ENCODE assay signal across 30 cellular contexts in the genomic region with DNA sequence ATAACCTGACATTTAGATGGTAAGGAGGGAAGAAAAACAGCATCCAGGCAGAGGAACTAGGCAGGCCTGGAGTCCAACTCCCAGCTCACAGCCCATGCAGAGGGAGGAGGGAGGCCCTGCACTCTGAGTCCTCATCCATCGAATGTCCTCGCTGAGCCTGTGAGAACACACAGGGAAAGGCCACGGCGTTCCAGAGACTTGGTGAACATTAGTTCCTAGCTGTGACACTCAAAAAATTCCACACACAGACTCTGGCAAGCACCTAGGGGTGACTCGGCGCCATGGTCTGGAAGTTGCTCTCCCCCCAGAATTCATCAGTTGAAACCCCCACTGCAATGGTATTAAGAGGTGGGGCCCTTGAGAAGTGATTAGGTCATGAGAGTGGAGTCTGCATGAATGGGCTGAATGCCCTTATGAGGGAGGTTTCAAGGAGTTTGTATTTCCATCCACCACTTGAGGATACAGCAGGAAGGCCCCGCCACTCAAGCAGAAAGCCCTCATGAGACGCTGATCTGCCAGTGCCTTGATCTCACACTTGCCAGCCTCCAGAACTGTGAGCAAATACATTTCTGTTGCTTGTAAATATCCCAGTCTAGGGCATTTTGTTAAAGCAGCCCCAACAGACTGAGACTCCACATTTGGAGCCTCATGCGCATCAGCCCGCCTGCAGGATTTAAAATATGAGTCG.
"Had no signal": no experiment of that assay in that cellular context is flagged by ENCODE, and none has a peak within 500 bp of the region (broad histone marks: within the 10 kb centered on the region; RNA-seq: fewer than 3 reads in every experiment).

No MANE protein-coding gene starts in this region.

- H3K9me3 Mint-ChIP-seq: activated CD4-positive, alpha-beta memory T cell treated with anti-CD3 and anti-CD28 coated beads for 36 hours; activated CD4-positive, alpha-beta T cell treated with anti-CD3 and anti-CD28 coated beads, Interleukin-2, amount 10 ng/mL, durations not matched to agents 24 days and 14 days; activated naive CD4-positive, alpha-beta T cell treated with anti-CD3 and anti-CD28 coated beads for 36 hours; activated naive CD8-positive, alpha-beta T cell treated with anti-CD3 and anti-CD28 coated beads for 36 hours; activated T-helper 1 cell treated with anti-CD3 and anti-CD28 coated beads, Interleukin-12 subunit alpha, Interleukin-12 subunit beta, Interleukin-2, Interleukin-4 antibody, amounts not matched to agents 30 ng/mL and 10 ng/mL and 1 ng/mL, durations not matched to agents 14 hours and 24 hours and 36 hours; dendritic cell treated with granulocyte-macrophage colony-stimulating factor and Interleukin-4, amounts not matched to agents 40 ng/mL and 50 ng/mL, for 4 days; stimulated activated effector memory CD8-positive, alpha-beta T cell treated with anti-CD3 and anti-CD28 coated beads, Interleukin-12 subunit alpha, Interleukin-12 subunit beta, amount 100 ng/mL, for 72 hours; stimulated activated naive CD8-positive, alpha-beta T cell treated with anti-CD3 and anti-CD28 coated beads, Interleukin-15, amount 100 ng/mL, for 72 hours had no signal

- H3K36me3 ChIP-seq: adrenal gland, right lobe of liver had no signal

- DNase-seq: activated CD4-positive, alpha-beta memory T cell treated with anti-CD3 and anti-CD28 coated beads for 36 hours; activated CD4-positive, alpha-beta T cell treated with anti-CD3 and anti-CD28 coated beads, Interleukin-2, amount 10 ng/mL, durations not matched to agents 24 days and 14 days; activated CD8-positive, alpha-beta memory T cell treated with anti-CD3 and anti-CD28 coated beads, Interleukin-2, amount 50 U/mL, for 4 hours; activated effector memory CD4-positive, alpha-beta T cell treated with anti-CD3 and anti-CD28 coated beads, Interleukin-2, amount 50 U/mL, for 16 hours; activated naive CD4-positive, alpha-beta T cell treated with anti-CD3 and anti-CD28 coated beads for 36 hours; activated naive CD8-positive, alpha-beta T cell treated with anti-CD3 and anti-CD28 coated beads for 36 hours; activated T-cell treated with anti-CD3 and anti-CD28 coated beads, Interleukin-2, amount 50 U/mL, for 1 hour; adrenal gland; aorta; body of pancreas; caudate nucleus; endodermal cell; foreskin fibroblast; heart left ventricle; left ventricle myocardium inferior; mammary epithelial cell; midbrain; naive thymus-derived CD4-positive, alpha-beta T cell; right lobe of liver; stimulated activated CD4-positive, alpha-beta T cell treated with anti-CD3 and anti-CD28 coated beads, Interleukin-4, amount 100 ng/mL, for 24 hours; stimulated activated naive CD8-positive, alpha-beta T cell treated with anti-CD3 and anti-CD28 coated beads, Interleukin-15, amount 100 ng/mL, for 72 hours; substantia nigra; WERI-Rb-1 had no signal

- ATAC-seq: activated CD4-positive, CD25-positive, alpha-beta regulatory T cell treated with anti-CD3 and anti-CD28 coated beads, Interleukin-2, amount 50 U/mL, for 24 hours; body of pancreas; esophagus mucosa; heart left ventricle; naive thymus-derived CD4-positive, alpha-beta T cell; right lobe of liver; stimulated activated effector memory CD8-positive, alpha-beta T cell treated with anti-CD3 and anti-CD28 coated beads, Interleukin-12 subunit alpha, Interleukin-12 subunit beta, amount 100 ng/mL, for 72 hours; stimulated activated naive CD8-positive, alpha-beta T cell treated with anti-CD3 and anti-CD28 coated beads, Interleukin-15, amount 100 ng/mL, for 72 hours had no signal

- H3K4me3 Mint-ChIP-seq: activated CD4-positive, alpha-beta memory T cell treated with anti-CD3 and anti-CD28 coated beads for 36 hours; activated CD4-positive, alpha-beta T cell treated with anti-CD3 and anti-CD28 coated beads, Interleukin-2, amount 10 ng/mL, durations not matched to agents 24 days and 14 days; activated naive CD4-positive, alpha-beta T cell treated with anti-CD3 and anti-CD28 coated beads for 36 hours; activated naive CD8-positive, alpha-beta T cell treated with anti-CD3 and anti-CD28 coated beads for 36 hours; activated T-helper 1 cell treated with anti-CD3 and anti-CD28 coated beads, Interleukin-12 subunit alpha, Interleukin-12 subunit beta, Interleukin-2, Interleukin-4 antibody, amounts not matched to agents 30 ng/mL and 10 ng/mL and 1 ng/mL, durations not matched to agents 14 hours and 24 hours and 36 hours; dendritic cell treated with granulocyte-macrophage colony-stimulating factor and Interleukin-4, amounts not matched to agents 40 ng/mL and 50 ng/mL, for 4 days; endodermal cell; naive thymus-derived CD4-positive, alpha-beta T cell; stimulated activated effector memory CD8-positive, alpha-beta T cell treated with anti-CD3 and anti-CD28 coated beads, Interleukin-12 subunit alpha, Interleukin-12 subunit beta, amount 100 ng/mL, for 72 hours; stimulated activated naive CD8-positive, alpha-beta T cell treated with anti-CD3 and anti-CD28 coated beads, Interleukin-15, amount 100 ng/mL, for 72 hours had no signal

- H3K36me3 Mint-ChIP-seq: stimulated activated effector memory CD8-positive, alpha-beta T cell treated with anti-CD3 and anti-CD28 coated beads, Interleukin-12 subunit alpha, Interleukin-12 subunit beta, amount 100 ng/mL, for 72 hours had no signal

- H3K9me3 ChIP-seq: adrenal gland, body of pancreas, heart left ventricle, left ventricle myocardium inferior, right lobe of liver had no signal

- H3K4me3 ChIP-seq: adrenal gland, body of pancreas, heart left ventricle, left ventricle myocardium inferior, right lobe of liver had no signal

- H3K4me1 ChIP-seq: adrenal gland, body of pancreas, heart left ventricle, left ventricle myocardium inferior, right lobe of liver had no signal

- FAIRE-seq: islet of Langerhans, TTC549 had no signal

- H3K4me1 Mint-ChIP-seq: activated CD4-positive, alpha-beta T cell treated with anti-CD3 and anti-CD28 coated beads, Interleukin-2, amount 10 ng/mL, durations not matched to agents 24 days and 14 days; activated naive CD8-positive, alpha-beta T cell treated with anti-CD3 and anti-CD28 coated beads for 36 hours; endodermal cell; stimulated activated effector memory CD8-positive, alpha-beta T cell treated with anti-CD3 and anti-CD28 coated beads, Interleukin-12 subunit alpha, Interleukin-12 subunit beta, amount 100 ng/mL, for 72 hours; stimulated activated naive CD8-positive, alpha-beta T cell treated with anti-CD3 and anti-CD28 coated beads, Interleukin-15, amount 100 ng/mL, for 72 hours had no signal

- H3K27me3 ChIP-seq: adrenal gland, body of pancreas, heart left ventricle, right lobe of liver had no signal

- H3K27me3 Mint-ChIP-seq: activated CD4-positive, alpha-beta memory T cell treated with anti-CD3 and anti-CD28 coated beads for 36 hours; activated CD4-positive, alpha-beta T cell treated with anti-CD3 and anti-CD28 coated beads, Interleukin-2, amount 10 ng/mL, durations not matched to agents 24 days and 14 days; activated naive CD8-positive, alpha-beta T cell treated with anti-CD3 and anti-CD28 coated beads for 36 hours; dendritic cell treated with granulocyte-macrophage colony-stimulating factor and Interleukin-4, amounts not matched to agents 40 ng/mL and 50 ng/mL, for 4 days; naive thymus-derived CD4-positive, alpha-beta T cell; stimulated activated naive CD8-positive, alpha-beta T cell treated with anti-CD3 and anti-CD28 coated beads, Interleukin-15, amount 100 ng/mL, for 72 hours had no signal

- H3K27ac Mint-ChIP-seq: activated CD4-positive, alpha-beta memory T cell treated with anti-CD3 and anti-CD28 coated beads for 36 hours; activated CD4-positive, alpha-beta T cell treated with anti-CD3 and anti-CD28 coated beads, Interleukin-2, amount 10 ng/mL, durations not matched to agents 24 days and 14 days; activated naive CD4-positive, alpha-beta T cell treated with anti-CD3 and anti-CD28 coated beads for 36 hours; activated naive CD8-positive, alpha-beta T cell treated with anti-CD3 and anti-CD28 coated beads for 36 hours; activated T-helper 1 cell treated with anti-CD3 and anti-CD28 coated beads, Interleukin-12 subunit alpha, Interleukin-12 subunit beta, Interleukin-2, Interleukin-4 antibody, amounts not matched to agents 30 ng/mL and 10 ng/mL and 1 ng/mL, durations not matched to agents 14 hours and 24 hours and 36 hours; dendritic cell treated with granulocyte-macrophage colony-stimulating factor and Interleukin-4, amounts not matched to agents 40 ng/mL and 50 ng/mL, for 4 days; endodermal cell; naive thymus-derived CD4-positive, alpha-beta T cell; stimulated activated effector memory CD8-positive, alpha-beta T cell treated with anti-CD3 and anti-CD28 coated beads, Interleukin-12 subunit alpha, Interleukin-12 subunit beta, amount 100 ng/mL, for 72 hours; stimulated activated naive CD8-positive, alpha-beta T cell treated with anti-CD3 and anti-CD28 coated beads, Interleukin-15, amount 100 ng/mL, for 72 hours had no signal

- H3K27ac ChIP-seq: adrenal gland, body of pancreas, heart left ventricle, left ventricle myocardium inferior, right lobe of liver, WERI-Rb-1 had no signal
